In genomic region chr2:240365971-240366471, GRCh38 we compare ENCODE assay signal across 24 cellular contexts.
DNase-seq lines count a peak whose midpoint lies in the region; ATAC-seq and TF ChIP-seq lines count a peak whose summit lies in the region.
"Had no signal": no experiment of that assay in that cellular context is flagged by ENCODE, and none has a peak within 500 bp of the region (broad histone marks: within the 10 kb centered on the region; RNA-seq: fewer than 3 reads in every experiment).

No MANE protein-coding gene starts in this region.

- peak overlapping the region; percentile 58; the same call in 1 of the 2 replicates for H3K4ac ChIP-seq in IMR-90 (ENCODE audit: low read depth, low read length)

- no peak overlapping the region for H4K8ac ChIP-seq in IMR-90 (ENCODE audit: low read depth in 2 of 2, low read length in 2 of 2)

- peaks cover 6% of the 10 kb centered on the region for H3K9me3 Mint-ChIP-seq in glutamatergic neuron (ENCODE audit: unreplicated experiment)
- peaks cover 9% of the 10 kb centered on the region for H3K9me3 Mint-ChIP-seq in activated T-cell treated with anti-CD3 and anti-CD28 coated beads, Interleukin-2, amount 50 U/mL, for 24 hours

- H3K27ac Mint-ChIP-seq in glutamatergic neuron (ENCODE audit: unreplicated experiment) = no peak overlapping the region
- H3K27ac Mint-ChIP-seq in activated T-cell treated with anti-CD3 and anti-CD28 coated beads, Interleukin-2, amount 50 U/mL, for 24 hours = no peak overlapping the region
- H3K27ac Mint-ChIP-seq: CD4-positive, CD25-positive, alpha-beta regulatory T cell had no signal

- DNase-seq in heart left ventricle (peak in 3 of 5 donors; percentile 16 to 46 (median 25)), Right ventricle myocardium inferior (ENCODE audit: missing footprints) (no peak), IMR-90 (no peak), glutamatergic neuron (peak; percentile 8), osteoblast (ENCODE audit: insufficient read length, low spot score, missing footprints) (peak; percentile 84), GM20000 (ENCODE audit: low spot score) (no peak), upper lobe of right lung (no peak)
- DNase-seq in activated T-cell treated with anti-CD3 and anti-CD28 coated beads, Interleukin-2, amount 50 U/mL, for 24 hours = no peak
- DNase-seq: 8988T; ACHN; BE2C; CD4-positive, CD25-positive, alpha-beta regulatory T cell; DMS153; DND-41; KBM-7; MV-4-11; NCI-H1105; NCI-H1436 treated with DMSO at 0.1 percent for 48 hours; NCI-H1930; NCI-H2107; NCI-H524; NCI-H774; PC-9; SHP77 treated with DMSO at 0.1 percent for 48 hours had no signal

- H4K5ac ChIP-seq in IMR-90 (ENCODE audit: low read depth, low read length) = no peak overlapping the region

- H3K4me2 ChIP-seq in IMR-90 (ENCODE audit: low read depth, low read length) (no peak overlapping the region), osteoblast (ENCODE audit: insufficient read depth, low read length) (no peak overlapping the region)
- H3K4me2 ChIP-seq: PC-9 had no signal

- dilution Hi-C loops in IMR-90 (cut with HindIII; ENCODE audit: low sequenced_read_pairs, unreplicated experiment) = no loop called here

- no peak overlapping the region for H3K4me3 ChIP-seq in heart left ventricle
- H3K4me3 ChIP-seq in IMR-90 (ENCODE audit: insufficient read depth, low read depth, low read length) = no peak overlapping the region
- H3K4me3 ChIP-seq in osteoblast (ENCODE audit: insufficient read depth, low read length) = no peak overlapping the region
- H3K4me3 ChIP-seq in upper lobe of right lung = no peak overlapping the region
- H3K4me3 ChIP-seq: PC-9 had no signal

- H3K4me1 ChIP-seq in heart left ventricle (peaks cover 0 to 53% (median 20%) of the 10 kb centered on the region in 12 donors), IMR-90 (ENCODE audit: control insufficient read depth, insufficient read depth, low read length) (peaks cover 13% of the 10 kb centered on the region), osteoblast (ENCODE audit: insufficient read depth, low read length) (peaks cover 13% of the 10 kb centered on the region), upper lobe of right lung (peaks cover 12% of the 10 kb centered on the region)
- H3K4me1 ChIP-seq: BE2C had no signal

- ATAC-seq in heart left ventricle (no peak), Right ventricle myocardium inferior (no peak), IMR-90 (ENCODE audit: low read depth) (no peak), upper lobe of right lung (no peak)

- peaks cover 13% of the 10 kb centered on the region for H3K36me3 Mint-ChIP-seq in glutamatergic neuron (ENCODE audit: unreplicated experiment)
- H3K36me3 Mint-ChIP-seq in activated T-cell treated with anti-CD3 and anti-CD28 coated beads, Interleukin-2, amount 50 U/mL, for 24 hours (ENCODE audit: low read depth) = no peaks in the 10 kb centered on the region
- H3K36me3 Mint-ChIP-seq: CD4-positive, CD25-positive, alpha-beta regulatory T cell had no signal

- no peak overlapping the region for H4K91ac ChIP-seq in IMR-90 (ENCODE audit: insufficient read depth, low read depth, low read length)

- intact Hi-C loops in heart left ventricle (cut with DNase I) = loop anchor here in 1 of 10 donors (10.0 kb wide), 1 partner anchor 131 kb away; no protein-coding TSS in a partner anchor
- intact Hi-C loops in Right ventricle myocardium inferior (cut with DNase I) = loop anchor here (5.0 kb wide), 1 partner anchor 69 kb away; no protein-coding TSS in a partner anchor
- intact Hi-C loops in IMR-90 (cut with micrococcal nuclease) = no loop called here
- intact Hi-C loops in upper lobe of right lung (cut with DNase I) = no loop called here

- no peak overlapping the region for H2BK5ac ChIP-seq in IMR-90 (ENCODE audit: low read depth, low read length, poor library complexity, severe bottlenecking)

- H3K36me3 ChIP-seq in heart left ventricle = no peaks in the 10 kb centered on the region
- H3K36me3 ChIP-seq in IMR-90 (ENCODE audit: control insufficient read depth, insufficient read depth, low read length) = no peaks in the 10 kb centered on the region
- no peaks in the 10 kb centered on the region for H3K36me3 ChIP-seq in osteoblast (ENCODE audit: insufficient read depth, low read length)
- H3K36me3 ChIP-seq in upper lobe of right lung = no peaks in the 10 kb centered on the region
- H3K36me3 ChIP-seq: BE2C had no signal

- no peak overlapping the region for H3K4me3 Mint-ChIP-seq in glutamatergic neuron (ENCODE audit: unreplicated experiment)
- no peak overlapping the region for H3K4me3 Mint-ChIP-seq in activated T-cell treated with anti-CD3 and anti-CD28 coated beads, Interleukin-2, amount 50 U/mL, for 24 hours
- H3K4me3 Mint-ChIP-seq: CD4-positive, CD25-positive, alpha-beta regulatory T cell had no signal

- no peaks in the 10 kb centered on the region for H3K27me3 ChIP-seq in heart left ventricle
- no peaks in the 10 kb centered on the region for H3K27me3 ChIP-seq in IMR-90 (ENCODE audit: control insufficient read depth, insufficient read depth, low read length)
- peaks cover 19% of the 10 kb centered on the region for H3K27me3 ChIP-seq in osteoblast (ENCODE audit: insufficient read depth, low read length)
- no peaks in the 10 kb centered on the region for H3K27me3 ChIP-seq in upper lobe of right lung
- H3K27me3 ChIP-seq: BE2C had no signal

- TF ChIP-seq RAD21 in IMR-90 (IDR thresholded peaks at IDR 0.05; ENCODE audit: low read length) = no peak

- no peak overlapping the region for H3K14ac ChIP-seq in IMR-90 (replicated peaks; ENCODE audit: low read depth, low read length)

- 47 to 82% (median 55%) methylated on average over 3 to 9 of the region's 9 CpGs for WGBS in heart left ventricle, 4 donors
- no CpG with 5 or more reads among the region's 9 CpGs for WGBS in IMR-90 (ENCODE audit: extremely low coverage in 2 of 2, insufficient read length in 1 of 2), 2 experiments

- H3K9me1 ChIP-seq in IMR-90 (ENCODE audit: insufficient read depth, low read length) = peaks cover 20% of the 10 kb centered on the region

- no peak overlapping the region for H3K23ac ChIP-seq in IMR-90 (ENCODE audit: low read depth, low read length)

- H2BK120ac ChIP-seq in IMR-90 (ENCODE audit: low read depth, low read length) = no peak overlapping the region; the same call in 1 of the 2 replicates

- TF ChIP-seq POLR2A in heart left ventricle (IDR thresholded peaks at IDR 0.05) (no peak), IMR-90 (IDR thresholded peaks at IDR 0.05; ENCODE audit: low read depth, low read length) (no peak)

- no peaks in the 10 kb centered on the region for H3K79me2 ChIP-seq in osteoblast (ENCODE audit: insufficient read depth, low read length)

- BruUV-seq in IMR-90 (replicated peaks; lab: Mats Ljungman, UMichigan) = no TSS peak

- no peaks in the 10 kb centered on the region for H4K20me1 ChIP-seq in IMR-90 (ENCODE audit: insufficient read depth, low read length)
- no peaks in the 10 kb centered on the region for H4K20me1 ChIP-seq in osteoblast (ENCODE audit: insufficient read depth, low read length)

- no peak overlapping the region for H3K9ac ChIP-seq in IMR-90 (ENCODE audit: low read depth, low read length)

- H3K27me3 Mint-ChIP-seq in glutamatergic neuron (ENCODE audit: unreplicated experiment) = peaks cover 8% of the 10 kb centered on the region
- no peaks in the 10 kb centered on the region for H3K27me3 Mint-ChIP-seq in activated T-cell treated with anti-CD3 and anti-CD28 coated beads, Interleukin-2, amount 50 U/mL, for 24 hours
- H3K27me3 Mint-ChIP-seq: CD4-positive, CD25-positive, alpha-beta regulatory T cell had no signal

- CTCF ChIA-PET in IMR-90 (lab: Yijun Ruan, JAX) = no interaction called here

- no peak overlapping the region for H2BK15ac ChIP-seq in IMR-90 (ENCODE audit: low read depth, low read length)

- no peak overlapping the region for H2BK20ac ChIP-seq in IMR-90 (ENCODE audit: low read depth, low read length)

- H2AK9ac ChIP-seq in IMR-90 (replicated peaks; ENCODE audit: low read depth, low read length, poor library complexity) = no peak overlapping the region

- in situ Hi-C loops in IMR-90 (cut with MboI; ENCODE audit: low sequenced_read_pairs) = no loop called here

- peaks cover 0 to 8% of the 10 kb centered on the region in 2 experiments; a peak in 1 of 4 replicates for H3K79me1 ChIP-seq in IMR-90 (ENCODE audit: low read depth in 1 of 2, low read length in 2 of 2)

- H2AK5ac ChIP-seq in IMR-90 (ENCODE audit: low read depth, low read length) = 0 out of 2 replicates have a peak overlapping the region, but pooled peaks have one; percentile 1

- TF ChIP-seq CTCF in heart left ventricle (IDR thresholded peaks at IDR 0.05) = no peak
- TF ChIP-seq CTCF in IMR-90 (conservative IDR thresholded peaks at IDR 0.05; ENCODE audit: low read depth, low read length) = no peak
- TF ChIP-seq CTCF in glutamatergic neuron (IDR thresholded peaks at IDR 0.05; ENCODE audit: partially characterized antibody, unreplicated experiment) = no peak
- TF ChIP-seq CTCF in osteoblast (IDR thresholded peaks at IDR 0.05; ENCODE audit: extremely low read depth, low read depth, low read length) = no peak
- no peak for TF ChIP-seq CTCF in GM20000 (IDR thresholded peaks at IDR 0.05; ENCODE audit: extremely low read depth, missing control alignments)
- TF ChIP-seq CTCF in upper lobe of right lung (IDR thresholded peaks at IDR 0.05) = no peak

- POLR2A ChIA-PET in IMR-90 (lab: Charles Lee; ENCODE audit: unreplicated experiment) = no interaction called here

- no peak overlapping the region for H3K18ac ChIP-seq in IMR-90 (ENCODE audit: low read depth, low read length)

- H3K4me1 Mint-ChIP-seq in glutamatergic neuron (ENCODE audit: low read depth, unreplicated experiment) = peaks cover 2% of the 10 kb centered on the region
- no peaks in the 10 kb centered on the region for H3K4me1 Mint-ChIP-seq in activated T-cell treated with anti-CD3 and anti-CD28 coated beads, Interleukin-2, amount 50 U/mL, for 24 hours (ENCODE audit: low read depth)
- H3K4me1 Mint-ChIP-seq: CD4-positive, CD25-positive, alpha-beta regulatory T cell had no signal

- H3K9me3 ChIP-seq in heart left ventricle (peaks cover 0 to 7% (median 4%) of the 10 kb centered on the region in 12 donors), IMR-90 (ENCODE audit: control insufficient read depth, insufficient read depth, low read length) (peaks cover 8% of the 10 kb centered on the region), osteoblast (ENCODE audit: low read depth, low read length) (peaks cover 4% of the 10 kb centered on the region), upper lobe of right lung (no peaks in the 10 kb centered on the region)
- H3K9me3 ChIP-seq: BE2C had no signal

- H3K27ac ChIP-seq in heart left ventricle (no peak overlapping the region), IMR-90 (ENCODE audit: insufficient read depth, low read length) (no peak overlapping the region), osteoblast (ENCODE audit: low read depth, low read length) (no peak overlapping the region), upper lobe of right lung (no peak overlapping the region)
- H3K27ac ChIP-seq: PC-9 had no signal

- no peak overlapping the region for H3K56ac ChIP-seq in IMR-90 (ENCODE audit: extremely low read depth, insufficient read depth, low read length)

- peak overlapping the region; percentile 12 for H2AFZ ChIP-seq in IMR-90 (replicated peaks; ENCODE audit: low read length, poor library complexity)
- H2AFZ ChIP-seq in osteoblast (ENCODE audit: low read length) = no peak overlapping the region
- H2AFZ ChIP-seq: PC-9 had no signal

Comparison
In these comparisons a context has a peak if more than half of its experiments do, and no peak if none do; other contexts are left out.
1. DNase-seq: peak in heart left ventricle (3 of 5), glutamatergic neuron (single experiment) and osteoblast (single experiment); none in Right ventricle myocardium inferior (single experiment), IMR-90 (single experiment), GM20000 (single experiment), activated T-cell treated with anti-CD3 and anti-CD28 coated beads, Interleukin-2, amount 50 U/mL, for 24 hours (single experiment) and upper lobe of right lung (single experiment).